In the genomic region with DNA sequence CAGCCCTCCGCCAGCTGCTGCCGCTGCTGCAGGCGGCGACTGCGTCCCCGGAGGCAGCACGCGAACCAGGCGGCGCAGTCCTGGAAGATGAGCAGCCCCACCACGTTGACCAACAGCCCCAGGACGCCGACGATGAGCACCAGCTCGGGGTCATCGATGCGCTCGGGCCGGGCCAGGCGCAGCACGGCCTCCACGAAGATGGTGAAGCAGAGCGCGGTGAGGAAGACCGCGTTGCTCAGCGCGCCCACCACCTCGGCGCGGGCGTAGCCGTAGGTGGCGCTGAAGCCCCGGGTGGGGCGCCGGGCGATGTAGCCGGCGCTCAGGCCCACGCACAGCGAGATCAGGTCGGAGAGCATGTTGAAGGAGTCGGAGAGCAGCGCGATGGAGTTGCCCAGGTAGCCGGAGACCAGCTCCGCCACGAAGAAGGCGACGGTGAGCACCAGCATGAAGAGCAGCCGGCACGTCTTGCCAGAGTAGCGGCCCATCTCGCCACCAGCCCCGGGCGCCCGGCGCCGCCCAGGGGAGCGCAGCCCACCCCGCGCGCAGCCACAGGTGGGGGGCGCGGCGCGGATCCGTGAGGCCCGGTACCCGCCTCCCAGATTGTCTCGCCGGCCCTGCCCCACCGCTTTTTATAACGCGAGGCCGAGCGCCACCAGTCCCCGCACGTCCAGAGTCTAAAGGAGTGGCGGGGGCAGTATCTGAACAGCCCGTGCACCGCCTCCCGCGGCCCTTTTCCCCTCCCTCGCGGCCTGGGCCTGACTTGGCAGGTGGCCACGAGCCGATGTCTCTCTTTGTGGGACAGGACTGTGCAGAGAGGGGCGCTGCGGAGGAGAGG, we compare ENCODE assay signal across 1 cellular context.
TF ChIP-seq lines count a peak whose summit lies in the region.

Gene SLC30A10, minus strand, starts transcription at position 602 of the 835 bp plus-strand sequence. Its CDS starts 117 bp downstream, at position 485.

TF ChIP-seq in HepG2, 621 proteins besides CTCF, POLR2A, EP300 and RAD21 (continued from another document and continues in another):
- TF ChIP-seq ZBTB33 (CRISPR knock-in tag; IDR thresholded peaks at IDR 0.05) (no peak), ZNF251 (CRISPR knock-in tag; IDR thresholded peaks at IDR 0.05) (no peak), ZNF256 (CRISPR knock-in tag; conservative IDR thresholded peaks at IDR 0.05) (no peak), ZNF629 (CRISPR knock-in tag; conservative IDR thresholded peaks at IDR 0.05) (no peak; the same call in none of the 2 replicates), PITX1 (CRISPR knock-in tag; IDR thresholded peaks at IDR 0.05) (0 out of 2 replicates have a peak, but pooled peaks have one; percentile 14), E2F5 (CRISPR knock-in tag; conservative IDR thresholded peaks at IDR 0.05) (no peak), ZNF230 (CRISPR knock-in tag; IDR thresholded peaks at IDR 0.05) (no peak), PCBP2 (optimal IDR thresholded peaks at IDR 0.05; ENCODE audit: low read depth, low read length, poor library complexity, severe bottlenecking) (no peak), ZBTB40 (IDR thresholded peaks at IDR 0.05) (no peak), ZBTB40 (CRISPR knock-in tag; IDR thresholded peaks at IDR 0.05) (peak; percentile 52; the same call in 1 of the 2 replicates), JUNB (CRISPR knock-in tag; IDR thresholded peaks at IDR 0.05; ENCODE audit: borderline replicate concordance) (no peak), BRCA1 (CRISPR knock-in tag; IDR thresholded peaks at IDR 0.05) (no peak), CBX2 (IDR thresholded peaks at IDR 0.05; ENCODE audit: low read depth, low read length) (no peak), CBX2 (CRISPR knock-in tag; IDR thresholded peaks at IDR 0.05; ENCODE audit: low read depth) (no peak), ZNF503 (CRISPR knock-in tag; IDR thresholded peaks at IDR 0.05) (no peak; the same call in 1 of the 2 replicates), ZNF263 (CRISPR knock-in tag; IDR thresholded peaks at IDR 0.05) (no peak), TOE1 (CRISPR knock-in tag; IDR thresholded peaks at IDR 0.05) (no peak), CEBPZ (IDR thresholded peaks at IDR 0.05; ENCODE audit: low read length) (no peak)
- TF ChIP-seq, protein P1, sequence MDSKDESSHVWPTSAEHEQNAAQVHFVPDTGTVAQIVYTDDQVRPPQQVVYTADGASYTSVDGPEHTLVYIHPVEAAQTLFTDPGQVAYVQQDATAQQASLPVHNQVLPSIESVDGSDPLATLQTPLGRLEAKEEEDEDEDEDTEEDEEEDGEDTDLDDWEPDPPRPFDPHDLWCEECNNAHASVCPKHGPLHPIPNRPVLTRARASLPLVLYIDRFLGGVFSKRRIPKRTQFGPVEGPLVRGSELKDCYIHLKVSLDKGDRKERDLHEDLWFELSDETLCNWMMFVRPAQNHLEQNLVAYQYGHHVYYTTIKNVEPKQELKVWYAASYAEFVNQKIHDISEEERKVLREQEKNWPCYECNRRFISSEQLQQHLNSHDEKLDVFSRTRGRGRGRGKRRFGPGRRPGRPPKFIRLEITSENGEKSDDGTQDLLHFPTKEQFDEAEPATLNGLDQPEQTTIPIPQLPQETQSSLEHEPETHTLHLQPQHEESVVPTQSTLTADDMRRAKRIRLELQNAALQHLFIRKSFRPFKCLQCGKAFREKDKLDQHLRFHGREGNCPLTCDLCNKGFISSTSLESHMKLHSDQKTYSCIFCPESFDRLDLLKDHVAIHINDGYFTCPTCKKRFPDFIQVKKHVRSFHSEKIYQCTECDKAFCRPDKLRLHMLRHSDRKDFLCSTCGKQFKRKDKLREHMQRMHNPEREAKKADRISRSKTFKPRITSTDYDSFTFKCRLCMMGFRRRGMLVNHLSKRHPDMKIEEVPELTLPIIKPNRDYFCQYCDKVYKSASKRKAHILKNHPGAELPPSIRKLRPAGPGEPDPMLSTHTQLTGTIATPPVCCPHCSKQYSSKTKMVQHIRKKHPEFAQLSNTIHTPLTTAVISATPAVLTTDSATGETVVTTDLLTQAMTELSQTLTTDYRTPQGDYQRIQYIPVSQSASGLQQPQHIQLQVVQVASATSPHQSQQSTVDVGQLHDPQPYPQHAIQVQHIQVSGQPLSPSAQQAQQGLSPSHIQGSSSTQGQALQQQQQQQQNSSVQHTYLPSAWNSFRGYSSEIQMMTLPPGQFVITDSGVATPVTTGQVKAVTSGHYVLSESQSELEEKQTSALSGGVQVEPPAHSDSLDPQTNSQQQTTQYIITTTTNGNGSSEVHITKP (CRISPR knock-in tag; IDR thresholded peaks at IDR 0.05; ENCODE audit: low read depth) = no peak
- TF ChIP-seq, protein P2, sequence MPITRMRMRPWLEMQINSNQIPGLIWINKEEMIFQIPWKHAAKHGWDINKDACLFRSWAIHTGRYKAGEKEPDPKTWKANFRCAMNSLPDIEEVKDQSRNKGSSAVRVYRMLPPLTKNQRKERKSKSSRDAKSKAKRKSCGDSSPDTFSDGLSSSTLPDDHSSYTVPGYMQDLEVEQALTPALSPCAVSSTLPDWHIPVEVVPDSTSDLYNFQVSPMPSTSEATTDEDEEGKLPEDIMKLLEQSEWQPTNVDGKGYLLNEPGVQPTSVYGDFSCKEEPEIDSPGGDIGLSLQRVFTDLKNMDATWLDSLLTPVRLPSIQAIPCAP (CRISPR knock-in tag; IDR thresholded peaks at IDR 0.05; ENCODE audit: low read depth) = no peak
- TF ChIP-seq, protein P3, sequence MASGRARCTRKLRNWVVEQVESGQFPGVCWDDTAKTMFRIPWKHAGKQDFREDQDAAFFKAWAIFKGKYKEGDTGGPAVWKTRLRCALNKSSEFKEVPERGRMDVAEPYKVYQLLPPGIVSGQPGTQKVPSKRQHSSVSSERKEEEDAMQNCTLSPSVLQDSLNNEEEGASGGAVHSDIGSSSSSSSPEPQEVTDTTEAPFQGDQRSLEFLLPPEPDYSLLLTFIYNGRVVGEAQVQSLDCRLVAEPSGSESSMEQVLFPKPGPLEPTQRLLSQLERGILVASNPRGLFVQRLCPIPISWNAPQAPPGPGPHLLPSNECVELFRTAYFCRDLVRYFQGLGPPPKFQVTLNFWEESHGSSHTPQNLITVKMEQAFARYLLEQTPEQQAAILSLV (CRISPR knock-in tag; IDR thresholded peaks at IDR 0.05; ENCODE audit: borderline replicate concordance) = 0 out of 2 replicates have a peak, but pooled peaks have one; percentile 76
- TF ChIP-seq, protein P4, sequence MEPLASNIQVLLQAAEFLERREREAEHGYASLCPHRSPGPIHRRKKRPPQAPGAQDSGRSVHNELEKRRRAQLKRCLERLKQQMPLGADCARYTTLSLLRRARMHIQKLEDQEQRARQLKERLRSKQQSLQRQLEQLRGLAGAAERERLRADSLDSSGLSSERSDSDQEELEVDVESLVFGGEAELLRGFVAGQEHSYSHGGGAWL (CRISPR knock-in tag; IDR thresholded peaks at IDR 0.05) = no peak
